9 cellular contexts compared by ENCODE assay signal in genomic region chr10:121696854-121697253, GRCh38.
A peak's percentile ranks its signal among the peaks of the same experiment; 100 is the strongest.
DNase-seq lines count a peak whose midpoint lies in the region; ATAC-seq and TF ChIP-seq lines count a peak whose summit lies in the region.
"Had no signal": no experiment of that assay in that cellular context is flagged by ENCODE, and none has a peak within 500 bp of the region (broad histone marks: within the 10 kb centered on the region; RNA-seq: fewer than 3 reads in every experiment).

No MANE protein-coding gene starts in this region.

- H3K4me1 ChIP-seq in OCI-LY7 (ENCODE audit: insufficient read depth, low read length, poor library complexity, severe bottlenecking) (no peaks in the 10 kb centered on the region), tibial artery (no peaks in the 10 kb centered on the region)

- H2AFZ ChIP-seq in OCI-LY7 (ENCODE audit: low read length), result no peak overlapping the region

- peaks cover 7% of the 10 kb centered on the region for H3K9me3 Mint-ChIP-seq in activated naive CD4-positive, alpha-beta T cell treated with anti-CD3 and anti-CD28 coated beads for 36 hours
- H3K9me3 Mint-ChIP-seq in naive thymus-derived CD8-positive, alpha-beta T cell, result peaks cover 0 to 12% (median 6%) of the 10 kb centered on the region in 9 donors

- intact Hi-C loops in activated naive CD4-positive, alpha-beta T cell treated with anti-CD3 and anti-CD28 coated beads for 36 hours (cut with micrococcal nuclease), result no loop called here
- intact Hi-C loops in OCI-LY7 (cut with micrococcal nuclease; ENCODE audit: unreplicated experiment), result no loop called here
- intact Hi-C loops in tibial artery (cut with DNase I; ENCODE audit: low total_unique reads), result no loop called here

- peaks cover 2% of the 10 kb centered on the region for H3K27me3 Mint-ChIP-seq in activated naive CD4-positive, alpha-beta T cell treated with anti-CD3 and anti-CD28 coated beads for 36 hours (ENCODE audit: low read depth)
- H3K27me3 Mint-ChIP-seq in naive thymus-derived CD8-positive, alpha-beta T cell, result peaks cover 0 to 9% (median 3%) of the 10 kb centered on the region in 5 donors

- CTCF ChIA-PET in activated naive CD4-positive, alpha-beta T cell treated with anti-CD3 and anti-CD28 coated beads for 36 hours (lab: Charles Lee), result interaction anchor here (0.6 to 1.6 kb wide), 4 partner anchors 33 to 490 kb away, joined by 3 read pairs; no protein-coding TSS in a partner anchor
- CTCF ChIA-PET in OCI-LY7 (lab: Charles Lee; ENCODE audit: unreplicated experiment), result no interaction called here

- peaks cover 0 to 16% of the 10 kb centered on the region in 2 donors for H3K27me3 ChIP-seq in tibial artery
- H3K27me3 ChIP-seq: neutrophil had no signal

- H3K9me2 ChIP-seq in OCI-LY7 (ENCODE audit: insufficient read depth, low read length), result no peaks in the 10 kb centered on the region

- no peak overlapping the region for H3K4me3 Mint-ChIP-seq in activated naive CD4-positive, alpha-beta T cell treated with anti-CD3 and anti-CD28 coated beads for 36 hours
- H3K4me3 Mint-ChIP-seq in naive thymus-derived CD8-positive, alpha-beta T cell, result no peak overlapping the region

- POLR2A ChIA-PET in OCI-LY7 (lab: Charles Lee), result no interaction called here
- POLR2A ChIA-PET in naive thymus-derived CD8-positive, alpha-beta T cell (lab: Charles Lee), result no interaction called here

- BruUV-seq in OCI-LY7 (replicated peaks; lab: Mats Ljungman, UMichigan), result no TSS peak

- H3K4me3 ChIP-seq in OCI-LY7 (ENCODE audit: low read depth, low read length, poor library complexity, severe bottlenecking), result no peak overlapping the region
- H3K4me3 ChIP-seq in tibial artery, result no peak overlapping the region

- H3K4me1 Mint-ChIP-seq in activated naive CD4-positive, alpha-beta T cell treated with anti-CD3 and anti-CD28 coated beads for 36 hours (ENCODE audit: low read depth), result no peaks in the 10 kb centered on the region
- H3K4me1 Mint-ChIP-seq in naive thymus-derived CD8-positive, alpha-beta T cell, result no peaks in the 10 kb centered on the region

- TF ChIP-seq CTCF in OCI-LY7 (conservative IDR thresholded peaks at IDR 0.05; ENCODE audit: low read length) (peak; percentile 75), tibial artery (IDR thresholded peaks at IDR 0.05) (peak; percentile 9 to 14)

- no peaks in the 10 kb centered on the region for H3K36me3 Mint-ChIP-seq in activated naive CD4-positive, alpha-beta T cell treated with anti-CD3 and anti-CD28 coated beads for 36 hours (ENCODE audit: low read depth)
- H3K36me3 Mint-ChIP-seq in naive thymus-derived CD8-positive, alpha-beta T cell, result peaks cover 0 to 11% (median 2%) of the 10 kb centered on the region in 3 donors

- H3K27ac ChIP-seq in OCI-LY7 (ENCODE audit: low read depth, low read length, poor library complexity, severe bottlenecking) (no peak overlapping the region), tibial artery (no peak overlapping the region)
- H3K27ac ChIP-seq: neutrophil had no signal

- no peak overlapping the region for H3K27ac Mint-ChIP-seq in activated naive CD4-positive, alpha-beta T cell treated with anti-CD3 and anti-CD28 coated beads for 36 hours
- no peak overlapping the region for H3K27ac Mint-ChIP-seq in naive thymus-derived CD8-positive, alpha-beta T cell

- no peak for ATAC-seq in HG02759 (IDR thresholded peaks at IDR 0.05; ENCODE audit: unreplicated experiment)
- ATAC-seq in naive thymus-derived CD8-positive, alpha-beta T cell, result no peak

- H3K4me2 ChIP-seq in OCI-LY7 (ENCODE audit: low read length), result no peak overlapping the region

- H3K36me3 ChIP-seq in OCI-LY7 (ENCODE audit: insufficient read depth, low read length) (no peaks in the 10 kb centered on the region), tibial artery (no peaks in the 10 kb centered on the region)
- H3K36me3 ChIP-seq: neutrophil had no signal

- peak; percentile 27 for DNase-seq in activated naive CD4-positive, alpha-beta T cell treated with anti-CD3 and anti-CD28 coated beads for 36 hours
- DNase-seq in activated naive CD4-positive, alpha-beta T cell treated with anti-CD3 and anti-CD28 coated beads, Interleukin-2, amount 50 U/mL, for 16 hours, result no peak
- DNase-seq in OCI-LY7 (ENCODE audit: low spot score) (peak; percentile 40), globus pallidus (ENCODE audit: low spot score) (peak; percentile 33), tibial artery (peak in 1 of 2 donors; percentile 31), NCI-H187 (lab: John Stamatoyannopoulos, UW) (no peak)
- no peak for DNase-seq in naive thymus-derived CD8-positive, alpha-beta T cell

- H3K9me3 ChIP-seq in OCI-LY7 (ENCODE audit: low read length) (no peaks in the 10 kb centered on the region), tibial artery (no peaks in the 10 kb centered on the region)
- H3K9me3 ChIP-seq: neutrophil had no signal

- no peaks in the 10 kb centered on the region for H4K20me1 ChIP-seq in OCI-LY7 (ENCODE audit: insufficient read depth, low read length)

- no peaks in the 10 kb centered on the region for H3K79me2 ChIP-seq in OCI-LY7 (ENCODE audit: insufficient read depth, low read depth, low read length)

Comparison
In these comparisons a context has a peak if more than half of its experiments do, and no peak if none do; other contexts are left out.
1. DNase-seq: peak in activated naive CD4-positive, alpha-beta T cell treated with anti-CD3 and anti-CD28 coated beads for 36 hours (single experiment), OCI-LY7 (single experiment) and globus pallidus (single experiment); none in activated naive CD4-positive, alpha-beta T cell treated with anti-CD3 and anti-CD28 coated beads, Interleukin-2, amount 50 U/mL, for 16 hours (single experiment), naive thymus-derived CD8-positive, alpha-beta T cell (0 of 10) and NCI-H187 (0 of 2).